Comparison of ENCODE assay signal across 25 cellular contexts in genomic region chr1:18727956-18728355, GRCh38.
"Had no signal": no experiment of that assay in that cellular context is flagged by ENCODE, and none has a peak within 500 bp of the region (broad histone marks: within the 10 kb centered on the region; RNA-seq: fewer than 3 reads in every experiment).

No MANE protein-coding gene starts in this region.

- DNase-seq: activated CD4-positive, alpha-beta T cell treated with anti-CD3 and anti-CD28 coated beads for 48 hours; activated CD4-positive, alpha-beta T cell treated with anti-CD3 and anti-CD28 coated beads, Interleukin-2, amount 50 U/mL, for 4 hours; activated CD4-positive, CD25-positive, alpha-beta regulatory T cell treated with anti-CD3 and anti-CD28 coated beads, Interleukin-2, amount 50 U/mL, for 72 hours; activated CD8-positive, alpha-beta memory T cell treated with anti-CD3 and anti-CD28 coated beads, Interleukin-2, amount 50 U/mL, for 48 hours; activated CD8-positive, alpha-beta T cell treated with anti-CD3 and anti-CD28 coated beads, Interleukin-2, amount 10 ng/mL, durations not matched to agents 7 days and 5 days; activated effector memory CD4-positive, alpha-beta T cell treated with Interleukin-2 at 50 U/mL for 16 hours; activated naive CD4-positive, alpha-beta T cell; activated T-cell treated with anti-CD3 and anti-CD28 coated beads, Interleukin-2, amount 50 U/mL, for 1 hour; aorta; central memory CD4-positive, alpha-beta T cell; NCI-H1048; NCI-H1930; NCI-H2171; NCI-H2227 treated with DMSO at 0.1 percent for 48 hours; NCI-H446 treated with DMSO at 0.1 percent for 48 hours; NCI-H526 treated with DMSO at 0.1 percent for 48 hours; PC-3; SHP77 had no signal

- H3K4me1 Mint-ChIP-seq: activated naive CD4-positive, alpha-beta T cell treated with anti-CD3 and anti-CD28 coated beads, Interleukin-2, amount 50 U/mL, for 24 hours had no signal

- H3K9me3 ChIP-seq: SJSA1 had no signal

- H3K9me3 Mint-ChIP-seq: activated naive CD4-positive, alpha-beta T cell treated with anti-CD3 and anti-CD28 coated beads, Interleukin-2, amount 50 U/mL, for 24 hours; activated T-helper 1 cell treated with anti-CD3 and anti-CD28 coated beads, Interleukin-12 subunit alpha, Interleukin-12 subunit beta, Interleukin-2, Interleukin-4 antibody, amounts not matched to agents 30 ng/mL and 10 ng/mL and 1 ng/mL, durations not matched to agents 14 hours and 24 hours and 36 hours; T-helper 1 cell treated with Interleukin-12 subunit alpha and Interleukin-12 subunit beta and Interleukin-4 antibody, amounts not matched to agents 30 μg/mL and 1 μg/mL, for 36 hours; WTC11 had no signal

- H3K4me3 ChIP-seq: SJSA1 had no signal

- ATAC-seq: activated CD8-positive, alpha-beta T cell treated with anti-CD3 and anti-CD28 coated beads, Interleukin-2, amount 10 ng/mL, durations not matched to agents 7 days and 5 days; PC-3; WTC11 had no signal

- H3K27ac ChIP-seq: SJSA1 had no signal

- H3K4me3 Mint-ChIP-seq: activated CD8-positive, alpha-beta T cell treated with anti-CD3 and anti-CD28 coated beads, Interleukin-2, amount 10 ng/mL, durations not matched to agents 7 days and 5 days; activated naive CD4-positive, alpha-beta T cell treated with anti-CD3 and anti-CD28 coated beads, Interleukin-2, amount 50 U/mL, for 24 hours; activated T-helper 1 cell treated with anti-CD3 and anti-CD28 coated beads, Interleukin-12 subunit alpha, Interleukin-12 subunit beta, Interleukin-2, Interleukin-4 antibody, amounts not matched to agents 30 ng/mL and 10 ng/mL and 1 ng/mL, durations not matched to agents 14 hours and 24 hours and 36 hours; T-helper 1 cell treated with Interleukin-12 subunit alpha and Interleukin-12 subunit beta and Interleukin-4 antibody, amounts not matched to agents 30 μg/mL and 1 μg/mL, for 36 hours; WTC11 had no signal

- FAIRE-seq: bronchial epithelial cell, RCC 7860 had no signal

- H3K36me3 Mint-ChIP-seq: activated naive CD4-positive, alpha-beta T cell treated with anti-CD3 and anti-CD28 coated beads, Interleukin-2, amount 50 U/mL, for 24 hours; WTC11 had no signal

- H3K36me3 ChIP-seq: SJSA1 had no signal

- H3K27ac Mint-ChIP-seq: activated CD8-positive, alpha-beta T cell treated with anti-CD3 and anti-CD28 coated beads, Interleukin-2, amount 10 ng/mL, durations not matched to agents 7 days and 5 days; activated naive CD4-positive, alpha-beta T cell treated with anti-CD3 and anti-CD28 coated beads, Interleukin-2, amount 50 U/mL, for 24 hours; activated T-helper 1 cell treated with anti-CD3 and anti-CD28 coated beads, Interleukin-12 subunit alpha, Interleukin-12 subunit beta, Interleukin-2, Interleukin-4 antibody, amounts not matched to agents 30 ng/mL and 10 ng/mL and 1 ng/mL, durations not matched to agents 14 hours and 24 hours and 36 hours; T-helper 1 cell treated with Interleukin-12 subunit alpha and Interleukin-12 subunit beta and Interleukin-4 antibody, amounts not matched to agents 30 μg/mL and 1 μg/mL, for 36 hours; WTC11 had no signal

- H3K4me1 ChIP-seq: SJSA1 had no signal
